9 cellular contexts compared by ENCODE assay signal in genomic region chr22:45938913-45939312, GRCh38. TPM values are rescaled to one million over a fixed set of nuclear protein-coding genes. Genes with fewer than 3 reads are reported as not detected.
"Had no signal": no experiment of that assay in that cellular context is flagged by ENCODE, and none has a peak within 500 bp of the region (broad histone marks: within the 10 kb centered on the region; RNA-seq: fewer than 3 reads in every experiment).

No MANE protein-coding gene starts in this region.

- H3K36me3 ChIP-seq: HAP-1 had no signal

- DNase-seq: GM23248, GOT3, H7, H9, HCEC 1CT, HFFc6 had no signal

- H3K27ac ChIP-seq: GM23248 had no signal

- ATAC-seq: GM23338, HCT116 had no signal

- H3K9me3 ChIP-seq: HAP-1 had no signal

- H3K4me1 ChIP-seq: HAP-1 had no signal

- H3K4me3 ChIP-seq: GM23248, GM23338, HAP-1 had no signal

RNA-seq across cellular contexts. Expression of gene WNT7B, which starts 38.0 kb away (rescaled TPM):
- total RNA-seq: GM23248 had no signal
- polyA plus RNA-seq: GM23248, GM23338 had no signal
